Comparison of ENCODE assay signal across 8 cellular contexts in genomic region chr17:81860756-81861568, GRCh38. TPM values are rescaled to one million over a fixed set of nuclear protein-coding genes. Genes with fewer than 3 reads are reported as not detected.
DNase-seq lines count a peak whose midpoint lies in the region; ATAC-seq and TF ChIP-seq lines count a peak whose summit lies in the region.

No MANE protein-coding gene starts in this region.

- H3K27me3 Mint-ChIP-seq in activated naive CD8-positive, alpha-beta T cell treated with anti-CD3 and anti-CD28 coated beads, Interleukin-2, amount 10 ng/mL, durations not matched to agents 7 days and 5 days: no peaks in the 10 kb centered on the region

- peaks cover 42% of the 10 kb centered on the region for H4K20me1 ChIP-seq in osteoblast (ENCODE audit: insufficient read depth, low read length)

- H3K4me3 Mint-ChIP-seq in activated naive CD8-positive, alpha-beta T cell treated with anti-CD3 and anti-CD28 coated beads, Interleukin-2, amount 10 ng/mL, durations not matched to agents 7 days and 5 days: peak overlapping the region; percentile 87

- peaks cover 31% of the 10 kb centered on the region for H3K4me1 ChIP-seq in osteoblast (ENCODE audit: insufficient read depth, low read length)
- H3K4me1 ChIP-seq in thoracic aorta (ENCODE audit: control insufficient read depth in 1 of 2, low read depth in 2 of 2): peaks cover 19 to 34% of the 10 kb centered on the region in 2 donors

- H3K4me3 ChIP-seq in GM12864 (ENCODE audit: low read depth, low read length) (peak overlapping the region; percentile 87), osteoblast (ENCODE audit: insufficient read depth, low read length) (peak overlapping the region; percentile 81), thoracic aorta (peak overlapping the region; percentile 86)

- TF ChIP-seq CTCF in GM12864 (IDR thresholded peaks at IDR 0.05; ENCODE audit: low read depth, low read length, missing control alignments): no peak
- TF ChIP-seq CTCF in osteoblast (IDR thresholded peaks at IDR 0.05; ENCODE audit: extremely low read depth, low read depth, low read length): no peak
- TF ChIP-seq CTCF in thoracic aorta (IDR thresholded peaks at IDR 0.05): no peak

- H3K27me3 ChIP-seq in osteoblast (ENCODE audit: insufficient read depth, low read length) (no peaks in the 10 kb centered on the region), thoracic aorta (replicated peaks; ENCODE audit: insufficient read depth) (no peaks in the 10 kb centered on the region)

- POLR2A ChIA-PET in activated naive CD8-positive, alpha-beta T cell treated with anti-CD3 and anti-CD28 coated beads, Interleukin-2, amount 10 ng/mL, durations not matched to agents 7 days and 5 days (lab: Charles Lee): interaction anchor here (0.5 to 2.5 kb wide), 11 partner anchors 9 to 178 kb away, joined by 3 to 29 read pairs (median 3); partner anchors contain the start of genes ARHGDIA, ARL16, DCXR and HGS

- peaks cover 89% of the 10 kb centered on the region for H3K79me2 ChIP-seq in osteoblast (ENCODE audit: insufficient read depth, low read length)

- intact Hi-C loops in head of caudate nucleus (cut with DNase I): no loop called here

- H3K27ac ChIP-seq in osteoblast (ENCODE audit: low read depth, low read length): peak overlapping the region; percentile 97
- peak overlapping the region; percentile 92 to 94 for H3K27ac ChIP-seq in thoracic aorta

- no peaks in the 10 kb centered on the region for H3K9me3 ChIP-seq in osteoblast (ENCODE audit: low read depth, low read length)
- no peaks in the 10 kb centered on the region for H3K9me3 ChIP-seq in thoracic aorta

- peak overlapping the region; percentile 74 for H2AFZ ChIP-seq in osteoblast (ENCODE audit: low read length)

- peak overlapping the region; percentile 90 for H3K27ac Mint-ChIP-seq in activated naive CD8-positive, alpha-beta T cell treated with anti-CD3 and anti-CD28 coated beads, Interleukin-2, amount 10 ng/mL, durations not matched to agents 7 days and 5 days

- H3K4me1 Mint-ChIP-seq in activated naive CD8-positive, alpha-beta T cell treated with anti-CD3 and anti-CD28 coated beads, Interleukin-2, amount 10 ng/mL, durations not matched to agents 7 days and 5 days: peaks cover 29% of the 10 kb centered on the region

- peak overlapping the region; percentile 89 for H3K4me2 ChIP-seq in osteoblast (ENCODE audit: insufficient read depth, low read length)

- peak; percentile 82 for ATAC-seq in HG02678 (IDR thresholded peaks at IDR 0.05; ENCODE audit: unreplicated experiment)
- ATAC-seq in activated naive CD8-positive, alpha-beta T cell treated with anti-CD3 and anti-CD28 coated beads, Interleukin-2, amount 10 ng/mL, durations not matched to agents 7 days and 5 days (ENCODE audit: low read depth): peak; percentile 91
- peak; percentile 98 for ATAC-seq in thoracic aorta (ENCODE audit: insufficient number of reproducible peaks, low FRiP score, low read depth)

- H3K36me3 ChIP-seq in osteoblast (ENCODE audit: insufficient read depth, low read length): peaks cover 59% of the 10 kb centered on the region
- no peaks in the 10 kb centered on the region for H3K36me3 ChIP-seq in thoracic aorta

- DNase-seq in GM12864 (ENCODE audit: low read depth) (peak; percentile 100), NCI-H1105 treated with DMSO at 0.1 percent for 48 hours (lab: John Stamatoyannopoulos, UW) (peak; percentile 99), SKM-1 treated with dmso at 0.1 percent for 144 hours (lab: John Stamatoyannopoulos, UW; ENCODE audit: unreplicated experiment) (peak; percentile 100), head of caudate nucleus (peak; percentile 97 to 100 (median 100)), osteoblast (ENCODE audit: insufficient read length, low spot score, missing footprints) (peak; percentile 100), thoracic aorta (ENCODE audit: low spot score) (peak; percentile 94)
- DNase-seq in activated naive CD8-positive, alpha-beta T cell treated with anti-CD3 and anti-CD28 coated beads, Interleukin-2, amount 10 ng/mL, durations not matched to agents 7 days and 5 days: peak; percentile 100

- H3K9me3 Mint-ChIP-seq in activated naive CD8-positive, alpha-beta T cell treated with anti-CD3 and anti-CD28 coated beads, Interleukin-2, amount 10 ng/mL, durations not matched to agents 7 days and 5 days: no peaks in the 10 kb centered on the region

- H3K36me3 Mint-ChIP-seq in activated naive CD8-positive, alpha-beta T cell treated with anti-CD3 and anti-CD28 coated beads, Interleukin-2, amount 10 ng/mL, durations not matched to agents 7 days and 5 days: peaks cover 26% of the 10 kb centered on the region

RNA-seq across cellular contexts. Expression of gene P4HB, which starts 0.6 kb away (rescaled TPM):
- total RNA-seq in activated naive CD8-positive, alpha-beta T cell treated with anti-CD3 and anti-CD28 coated beads, Interleukin-2, amount 10 ng/mL, durations not matched to agents 7 days and 5 days: 100 to 1,000 TPM; 319 to 347 TPM
- total RNA-seq in osteoblast (1,119 and 1,240 TPM in 2 replicates), thoracic aorta (100 to 1,000 TPM; 515 to 655 TPM)

RNA-seq across cellular contexts. Expression of gene ARHGDIA, which starts 10.2 kb away (rescaled TPM):
- 100 to 1,000 TPM; 538 to 539 TPM for total RNA-seq in activated naive CD8-positive, alpha-beta T cell treated with anti-CD3 and anti-CD28 coated beads, Interleukin-2, amount 10 ng/mL, durations not matched to agents 7 days and 5 days
- total RNA-seq in osteoblast: 120 and 133 TPM in 2 replicates
- 100 to 1,000 TPM; 206 to 324 TPM for total RNA-seq in thoracic aorta

RNA-seq across cellular contexts. Expression of gene PPP1R27, which starts 26.1 kb away (rescaled TPM):
- not detected for total RNA-seq in activated naive CD8-positive, alpha-beta T cell treated with anti-CD3 and anti-CD28 coated beads, Interleukin-2, amount 10 ng/mL, durations not matched to agents 7 days and 5 days
- total RNA-seq in osteoblast: not detected in 2 replicates
- total RNA-seq in thoracic aorta: not detected

RNA-seq across cellular contexts. Expression of gene MCRIP1, which starts 27.9 kb away (rescaled TPM):
- 10 to 100 TPM; 56.5 to 58.3 TPM for total RNA-seq in activated naive CD8-positive, alpha-beta T cell treated with anti-CD3 and anti-CD28 coated beads, Interleukin-2, amount 10 ng/mL, durations not matched to agents 7 days and 5 days
- total RNA-seq in osteoblast: 136 and 163 TPM in 2 replicates
- total RNA-seq in thoracic aorta: 100 to 1,000 TPM in 1 of 2 donors, 10 to 100 TPM in 1; 57.5 to 116 TPM

RNA-seq across cellular contexts. Expression of gene ALYREF, which starts 30.4 kb away (rescaled TPM):
- total RNA-seq in activated naive CD8-positive, alpha-beta T cell treated with anti-CD3 and anti-CD28 coated beads, Interleukin-2, amount 10 ng/mL, durations not matched to agents 7 days and 5 days: 100 to 1,000 TPM; 135 to 152 TPM
- 58.0 and 60.1 TPM in 2 replicates for total RNA-seq in osteoblast
- 10 to 100 TPM; 43.8 to 51.4 TPM for total RNA-seq in thoracic aorta

Comparison
In these comparisons a context has a peak if more than half of its experiments do, and no peak if none do; other contexts are left out.
1. Peak in every context shown above with its lines: DNase-seq, ATAC-seq, H3K4me3 ChIP-seq and H3K27ac ChIP-seq.